8 cellular contexts compared by ENCODE assay signal in genomic region chr1:168136709-168137514, GRCh38. TPM values are rescaled to one million over a fixed set of nuclear protein-coding genes. Genes with fewer than 3 reads are reported as not detected.
DNase-seq lines count a peak whose midpoint lies in the region; ATAC-seq and TF ChIP-seq lines count a peak whose summit lies in the region.

GPR161 (minus strand) TSS chr1:168136930; CDS start chr1:168104850, 32,080 bp downstream.

- TF ChIP-seq CTCF in Calu3 (IDR thresholded peaks at IDR 0.05; ENCODE audit: unreplicated experiment), result no peak
- no peak for TF ChIP-seq CTCF in RWPE2 (IDR thresholded peaks at IDR 0.05; ENCODE audit: poor library complexity, severe bottlenecking)
- peak; percentile 9 for TF ChIP-seq CTCF in brain microvascular endothelial cell (IDR thresholded peaks at IDR 0.05; ENCODE audit: low read depth, low read length, missing control alignments)

- peak within 1 kb of the TSS; percentile 83 for H3K4me3 Mint-ChIP-seq in Calu3 (ENCODE audit: low read depth, unreplicated experiment)

- H3K27me3 ChIP-seq in RWPE2 (ENCODE audit: insufficient read depth, poor library complexity, severe bottlenecking), result no peaks in the 10 kb centered on the region
- no peaks in the 10 kb centered on the region for H3K27me3 ChIP-seq in brain microvascular endothelial cell (replicated peaks)
- H3K27me3 ChIP-seq in rectal smooth muscle tissue (ENCODE audit: control insufficient read depth, insufficient read depth, low read length), result no peaks in the 10 kb centered on the region

- ATAC-seq in HG03025 (IDR thresholded peaks at IDR 0.05; ENCODE audit: low FRiP score, unreplicated experiment) (peak; percentile 54), RWPE2 (ENCODE audit: low read depth) (peak; percentile 68), HG03565 (IDR thresholded peaks at IDR 0.05; ENCODE audit: unreplicated experiment) (no peak), HG03460 (IDR thresholded peaks at IDR 0.05; ENCODE audit: unreplicated experiment) (no peak)

- H3K9me3 ChIP-seq in RWPE2 (ENCODE audit: severe bottlenecking), result no peaks in the 10 kb centered on the region

- H3K27ac ChIP-seq in RWPE2 (ENCODE audit: poor library complexity, severe bottlenecking), result peak within 1 kb of the TSS; percentile 64
- H3K27ac ChIP-seq in brain microvascular endothelial cell, result no peak within 1 kb of the TSS
- H3K27ac ChIP-seq in rectal smooth muscle tissue (ENCODE audit: low read depth, low read length), result peak within 1 kb of the TSS; percentile 91

- peak within 1 kb of the TSS; percentile 81 for H3K9ac ChIP-seq in rectal smooth muscle tissue (ENCODE audit: low read length)

- H3K4me3 ChIP-seq in RWPE2 (ENCODE audit: severe bottlenecking) (peak within 1 kb of the TSS; percentile 70), brain microvascular endothelial cell (ENCODE audit: low read depth, low read length) (peak within 1 kb of the TSS; percentile 76), rectal smooth muscle tissue (ENCODE audit: low read length) (peak within 1 kb of the TSS; percentile 82)

- in situ Hi-C loops in brain microvascular endothelial cell (cut with HindIII; ENCODE audit: low pct_ligation_motif_present, low sequenced_read_pairs), result no loop called here

- H3K36me3 Mint-ChIP-seq in Calu3 (ENCODE audit: insufficient read depth, unreplicated experiment), result peaks cover 12% of the 10 kb centered on the region

- BruUV-seq in Calu3 (replicated peaks; lab: Mats Ljungman, UMichigan), result no TSS peak

- H3K4me1 ChIP-seq in RWPE2 (ENCODE audit: insufficient read depth, poor library complexity, severe bottlenecking), result peaks cover 12% of the 10 kb centered on the region
- peaks cover 3% of the 10 kb centered on the region for H3K4me1 ChIP-seq in rectal smooth muscle tissue (ENCODE audit: control insufficient read depth, insufficient read depth, low read length)

- H3K9me3 Mint-ChIP-seq in Calu3 (ENCODE audit: low read depth, unreplicated experiment), result no peaks in the 10 kb centered on the region

- CTCF ChIA-PET in Calu3 (lab: Charles Lee), result interaction anchor here (0.8 kb wide), 1 partner anchor 99 kb away, joined by 3 read pairs; no protein-coding TSS in a partner anchor

- H3K4me1 Mint-ChIP-seq in Calu3 (ENCODE audit: low read depth, unreplicated experiment), result peaks cover 9% of the 10 kb centered on the region

- H3K27ac Mint-ChIP-seq in Calu3 (ENCODE audit: unreplicated experiment), result peak within 1 kb of the TSS; percentile 63

- peaks cover 9% of the 10 kb centered on the region for H3K36me3 ChIP-seq in RWPE2 (ENCODE audit: low read depth)
- no peaks in the 10 kb centered on the region for H3K36me3 ChIP-seq in brain microvascular endothelial cell (replicated peaks)
- no peaks in the 10 kb centered on the region for H3K36me3 ChIP-seq in rectal smooth muscle tissue (ENCODE audit: control insufficient read depth, insufficient read depth, low read length)

- H3K27me3 Mint-ChIP-seq in Calu3 (ENCODE audit: unreplicated experiment), result peaks cover 14% of the 10 kb centered on the region

- intact Hi-C loops in Calu3 (cut with micrococcal nuclease; ENCODE audit: unreplicated experiment), result no loop called here

- peak; percentile 52 for DNase-seq in Calu3
- peak; percentile 72 for DNase-seq in RWPE2 (ENCODE audit: low spot score)
- DNase-seq in brain microvascular endothelial cell, result no peak
- peak; percentile 42 for DNase-seq in iPS DF 19.7 (ENCODE audit: low read depth, low spot score)

RNA-seq across cellular contexts. Expression of gene GPR161, which starts in this region (rescaled TPM):
- total RNA-seq in Calu3 (2022), result 3.8 and 8.4 TPM in 2 replicates

Comparison
In these comparisons a context has a peak if more than half of its experiments do, and no peak if none do; other contexts are left out.
1. ATAC-seq: peak in HG03025 (single experiment) and RWPE2 (single experiment); none in HG03565 (single experiment) and HG03460 (single experiment).
2. Peak in every context shown above with its lines, with median percentiles within 50 percentile points of each other: H3K4me3 ChIP-seq.